In the genomic region with DNA sequence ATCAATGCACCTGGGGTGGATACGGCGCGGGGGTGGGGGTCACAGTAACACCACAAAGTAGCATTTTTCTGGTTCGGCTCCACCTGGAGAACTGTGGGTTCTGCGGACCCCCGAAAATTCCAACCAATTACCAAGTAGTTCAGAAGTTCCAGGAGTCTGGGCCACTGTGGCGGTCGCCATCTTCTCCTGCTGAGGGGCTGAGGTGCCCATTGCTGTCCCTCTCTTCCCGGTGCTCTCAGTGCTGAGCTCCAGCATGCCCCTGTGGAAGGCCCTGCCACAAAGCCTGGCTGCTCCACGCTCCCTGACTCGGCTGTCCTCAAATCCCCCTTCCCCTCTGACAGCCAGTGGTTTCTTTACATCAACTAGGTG, we compare ENCODE assay signal across 9 cellular contexts.
DNase-seq lines count a peak whose midpoint lies in the region; ATAC-seq and TF ChIP-seq lines count a peak whose summit lies in the region.
"Had no signal": no experiment of that assay in that cellular context is flagged by ENCODE, and none has a peak within 500 bp of the region (broad histone marks: within the 10 kb centered on the region; RNA-seq: fewer than 3 reads in every experiment).

No MANE protein-coding gene starts in this region.

- H3K36me3 Mint-ChIP-seq in T-helper 1 cell treated with Interleukin-12 subunit alpha and Interleukin-12 subunit beta and Interleukin-4 antibody, amounts not matched to agents 30 μg/mL and 1 μg/mL, for 36 hours (ENCODE audit: low read depth): no peaks in the 10 kb centered on the region
- H3K36me3 Mint-ChIP-seq in stimulated activated effector memory CD8-positive, alpha-beta T cell treated with anti-CD3 and anti-CD28 coated beads, Interleukin-12 subunit alpha, Interleukin-12 subunit beta, amount 100 ng/mL, for 72 hours: peaks cover 4% of the 10 kb centered on the region

- no peaks in the 10 kb centered on the region for H4K20me1 ChIP-seq in SU-DHL-6 (ENCODE audit: low read depth, low read length)

- H3K79me2 ChIP-seq in SU-DHL-6 (ENCODE audit: insufficient read depth, low read length): no peaks in the 10 kb centered on the region

- H3K9me3 Mint-ChIP-seq in T-helper 1 cell treated with Interleukin-12 subunit alpha and Interleukin-12 subunit beta and Interleukin-4 antibody, amounts not matched to agents 30 μg/mL and 1 μg/mL, for 36 hours: no peaks in the 10 kb centered on the region
- peaks cover 5% of the 10 kb centered on the region for H3K9me3 Mint-ChIP-seq in stimulated activated effector memory CD8-positive, alpha-beta T cell treated with anti-CD3 and anti-CD28 coated beads, Interleukin-12 subunit alpha, Interleukin-12 subunit beta, amount 100 ng/mL, for 72 hours

- 0 out of 2 replicates have a peak, but pooled peaks cover 2% of the 10 kb centered on the region for H3F3A ChIP-seq in SU-DHL-6 (ENCODE audit: insufficient read depth)

- H2AFZ ChIP-seq in SU-DHL-6 (ENCODE audit: low read depth, low read length, severe bottlenecking): no peak overlapping the region

- no peak overlapping the region for H3K27ac Mint-ChIP-seq in T-helper 1 cell treated with Interleukin-12 subunit alpha and Interleukin-12 subunit beta and Interleukin-4 antibody, amounts not matched to agents 30 μg/mL and 1 μg/mL, for 36 hours
- no peak overlapping the region for H3K27ac Mint-ChIP-seq in stimulated activated effector memory CD8-positive, alpha-beta T cell treated with anti-CD3 and anti-CD28 coated beads, Interleukin-12 subunit alpha, Interleukin-12 subunit beta, amount 100 ng/mL, for 72 hours

- H3K4me3 Mint-ChIP-seq in T-helper 1 cell treated with Interleukin-12 subunit alpha and Interleukin-12 subunit beta and Interleukin-4 antibody, amounts not matched to agents 30 μg/mL and 1 μg/mL, for 36 hours: peak overlapping the region; percentile 47
- peak overlapping the region; percentile 63 for H3K4me3 Mint-ChIP-seq in stimulated activated effector memory CD8-positive, alpha-beta T cell treated with anti-CD3 and anti-CD28 coated beads, Interleukin-12 subunit alpha, Interleukin-12 subunit beta, amount 100 ng/mL, for 72 hours

- no peak for TF ChIP-seq POLR2A in prostate gland (IDR thresholded peaks at IDR 0.05)

- peak overlapping the region; percentile 60 for H3K4me2 ChIP-seq in SU-DHL-6 (ENCODE audit: low read depth, low read length, poor library complexity, severe bottlenecking)

- H3K27me3 Mint-ChIP-seq in T-helper 1 cell treated with Interleukin-12 subunit alpha and Interleukin-12 subunit beta and Interleukin-4 antibody, amounts not matched to agents 30 μg/mL and 1 μg/mL, for 36 hours (ENCODE audit: low read depth): peaks cover 56% of the 10 kb centered on the region

- H3K4me1 ChIP-seq in prostate gland (replicated peaks): peaks cover 21% of the 10 kb centered on the region

- DNase-seq in T-helper 1 cell (no peak), fibroblast of pulmonary artery (ENCODE audit: low read depth) (no peak), SHP77 (lab: John Stamatoyannopoulos, UW) (no peak), prostate gland (ENCODE audit: low spot score) (no peak)
- DNase-seq in stimulated activated effector memory CD8-positive, alpha-beta T cell treated with anti-CD3 and anti-CD28 coated beads, Interleukin-12 subunit alpha, Interleukin-12 subunit beta, amount 100 ng/mL, for 72 hours (ENCODE audit: low spot score in 2 of 2): no peak
- DNase-seq: NCI-H187 treated with DMSO at 0.1 percent for 48 hours had no signal

- H3K4me3 ChIP-seq in SU-DHL-6 (ENCODE audit: insufficient read depth, low read length, poor library complexity, severe bottlenecking) (no peak overlapping the region), fibroblast of pulmonary artery (replicated peaks; ENCODE audit: low read depth, low read length) (peak overlapping the region; percentile 60), prostate gland (no peak overlapping the region)

- no peak overlapping the region for H3K9ac ChIP-seq in SU-DHL-6 (ENCODE audit: low read length)

- TF ChIP-seq CTCF in SU-DHL-6 (IDR thresholded peaks at IDR 0.05; ENCODE audit: insufficient read depth, low read length, poor library complexity, severe bottlenecking): no peak
- TF ChIP-seq CTCF in fibroblast of pulmonary artery (IDR thresholded peaks at IDR 0.05; ENCODE audit: low read length, missing control alignments): no peak
- TF ChIP-seq CTCF in prostate gland (IDR thresholded peaks at IDR 0.05): peak in 1 of 4 experiments; percentile 4

- no peak overlapping the region for H3K27ac ChIP-seq in SU-DHL-6 (ENCODE audit: low read depth, low read length)
- H3K27ac ChIP-seq in prostate gland: no peak overlapping the region

- H3K36me3 ChIP-seq in SU-DHL-6 (ENCODE audit: low read length) (no peaks in the 10 kb centered on the region), prostate gland (no peaks in the 10 kb centered on the region)

- H3K27me3 ChIP-seq in SU-DHL-6 (ENCODE audit: low read length) (no peaks in the 10 kb centered on the region), prostate gland (replicated peaks; ENCODE audit: insufficient read depth) (no peaks in the 10 kb centered on the region)

- 53% methylated on average over 11 of the region's 11 CpGs for WGBS in prostate gland

- no peaks in the 10 kb centered on the region for H3K9me2 ChIP-seq in SU-DHL-6 (replicated peaks; ENCODE audit: insufficient read depth, low read length)

- no peak for ATAC-seq in stimulated activated effector memory CD8-positive, alpha-beta T cell treated with anti-CD3 and anti-CD28 coated beads, Interleukin-12 subunit alpha, Interleukin-12 subunit beta, amount 100 ng/mL, for 72 hours
- no peak for ATAC-seq in HG03280 (IDR thresholded peaks at IDR 0.05; ENCODE audit: unreplicated experiment)

- intact Hi-C loops in prostate gland (cut with DNase I): loop anchor here (1.0 to 10.0 kb wide), 4 partner anchors 65 to 363 kb away; a partner anchor contains a TSS

- H3K9me3 ChIP-seq in SU-DHL-6 (ENCODE audit: insufficient read depth, low read length): no peaks in the 10 kb centered on the region
- no peaks in the 10 kb centered on the region for H3K9me3 ChIP-seq in prostate gland

- H3K4me1 Mint-ChIP-seq in T-helper 1 cell treated with Interleukin-12 subunit alpha and Interleukin-12 subunit beta and Interleukin-4 antibody, amounts not matched to agents 30 μg/mL and 1 μg/mL, for 36 hours (ENCODE audit: low read depth): peaks cover 12% of the 10 kb centered on the region
- H3K4me1 Mint-ChIP-seq in stimulated activated effector memory CD8-positive, alpha-beta T cell treated with anti-CD3 and anti-CD28 coated beads, Interleukin-12 subunit alpha, Interleukin-12 subunit beta, amount 100 ng/mL, for 72 hours: peaks cover 32% of the 10 kb centered on the region
